8 cellular contexts compared by ENCODE assay signal in the genomic region with DNA sequence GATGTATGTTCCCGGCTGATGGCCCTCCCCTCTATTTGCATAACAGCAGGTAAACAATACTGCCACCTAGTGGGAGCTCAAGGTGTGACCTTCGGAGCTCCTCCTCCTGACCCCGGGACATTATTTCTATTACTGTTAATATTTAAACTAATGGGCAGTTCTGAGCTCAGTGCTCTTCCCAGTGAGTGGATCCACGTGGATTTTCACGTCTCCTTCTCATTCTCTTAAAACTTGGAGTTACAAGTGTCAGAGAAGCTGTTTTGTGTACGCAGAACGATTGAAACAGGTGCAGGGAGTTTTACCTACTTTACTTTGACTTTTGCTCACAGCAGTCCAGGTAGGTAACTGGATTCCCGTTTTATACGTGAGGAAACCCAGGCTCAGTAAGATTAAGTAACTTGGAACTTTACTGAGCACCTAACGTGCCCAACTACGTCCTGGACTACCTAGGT.
A peak's percentile ranks its signal among the peaks of the same experiment; 100 is the strongest.
DNase-seq lines count a peak whose midpoint lies in the region; ATAC-seq lines count a peak whose summit lies in the region.

No MANE protein-coding gene starts in this region.

- H3K27me3 ChIP-seq in SJCRH30 = no peaks in the 10 kb centered on the region

- DNase-seq in Caki2 (ENCODE audit: low read depth) (peak; percentile 85), SJCRH30 (peak; percentile 76 to 83), glomerular visceral epithelial cell (ENCODE audit: extremely low spot score) (peak; percentile 67), renal cortical epithelial cell (ENCODE audit: low read depth) (peak; percentile 68)
- peak; percentile 39 for DNase-seq in activated T-helper 9 cell treated with anti-CD3 and anti-CD28 coated beads, Interleukin-2, amount 50 U/mL, for 16 hours (ENCODE audit: low read depth)

- no peaks in the 10 kb centered on the region for H3K9me3 ChIP-seq in SJCRH30 (replicated peaks)

- no peak overlapping the region for H3K4me3 ChIP-seq in SJCRH30

- no peaks in the 10 kb centered on the region for H3K36me3 ChIP-seq in SJCRH30

- H3K27ac ChIP-seq in SJCRH30 = no peak overlapping the region

- ATAC-seq in HG03139 (IDR thresholded peaks at IDR 0.05; ENCODE audit: unreplicated experiment) = peak; percentile 49
- no peak for ATAC-seq in GM21515 (IDR thresholded peaks at IDR 0.05; ENCODE audit: unreplicated experiment)
- ATAC-seq in GM21723 (IDR thresholded peaks at IDR 0.05; ENCODE audit: unreplicated experiment) = no peak

- in situ Hi-C loops in Caki2 (cut with HindIII; ENCODE audit: low pct_unique_long_range_greater_than_20kb, low sequenced_read_pairs) = no loop called here

- H3K4me1 ChIP-seq in SJCRH30 = no peaks in the 10 kb centered on the region; the same call in 1 of the 2 replicates
